Comparison of ENCODE assay signal across 1 cellular context in the genomic region with DNA sequence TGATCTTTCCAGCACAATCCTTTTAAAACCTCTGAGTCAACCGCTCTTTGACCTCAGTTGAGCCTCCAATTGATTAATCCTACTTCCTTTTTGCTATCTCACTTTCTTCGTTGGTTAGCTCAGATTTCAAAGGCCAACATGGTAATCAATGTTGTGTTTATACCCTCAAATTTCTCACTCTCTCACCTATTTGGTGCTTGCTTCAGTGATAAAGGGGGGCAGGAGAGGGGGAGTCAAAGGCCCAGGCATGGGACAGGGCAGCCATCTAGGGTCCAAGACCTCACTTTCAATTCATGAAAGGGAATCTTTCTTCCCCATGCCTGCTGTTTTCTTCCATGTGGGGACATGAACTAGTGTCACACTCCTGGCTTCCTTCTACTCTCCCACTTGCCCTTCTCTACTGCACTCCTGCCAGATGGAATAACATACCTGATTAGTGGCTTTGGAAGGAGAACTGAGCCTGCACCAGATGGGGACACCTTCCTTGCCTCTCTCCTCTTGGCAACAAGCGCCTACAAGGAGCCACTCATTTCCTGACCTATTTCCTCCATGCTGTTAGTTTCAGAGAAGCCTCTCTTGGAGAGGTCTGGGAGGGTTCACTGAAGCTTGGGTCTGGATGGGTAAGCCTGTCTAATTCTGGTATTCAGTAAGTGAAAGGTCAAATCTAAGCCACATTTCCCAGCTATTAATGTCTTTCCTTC.
A peak's percentile ranks its signal among the peaks of the same experiment; 100 is the strongest.
TF ChIP-seq lines count a peak whose summit lies in the region.

No MANE protein-coding gene starts in this region.

TF ChIP-seq in HCT116, 20 proteins besides CTCF, POLR2A, EP300 and RAD21 (continued from another document):
- peak; percentile 12 for TF ChIP-seq ZBTB33 (IDR thresholded peaks at IDR 0.05; ENCODE audit: extremely low read depth, insufficient replicate concordance, low read length)
- TF ChIP-seq EZH2 (IDR thresholded peaks at IDR 0.05), result no peak
- peak; percentile 51 for TF ChIP-seq POLR2AphosphoS5 (IDR thresholded peaks at IDR 0.05; ENCODE audit: low read depth, low read length)
- TF ChIP-seq TCF7L2 (IDR thresholded peaks at IDR 0.05; ENCODE audit: borderline replicate concordance, extremely low read depth, insufficient read depth, insufficient read length), result peak; percentile 98
- no peak for TF ChIP-seq REST (IDR thresholded peaks at IDR 0.05; ENCODE audit: low read depth)
